Comparison of ENCODE assay signal across 17 cellular contexts in genomic region chr5:17230808-17231525, GRCh38.
"Had no signal": no experiment of that assay in that cellular context is flagged by ENCODE, and none has a peak within 500 bp of the region (broad histone marks: within the 10 kb centered on the region; RNA-seq: fewer than 3 reads in every experiment).

No MANE protein-coding gene starts in this region.

- H3K27me3 ChIP-seq: brain microvascular endothelial cell, sigmoid colon, testis had no signal

- H3K9me3 ChIP-seq: mucosa of descending colon, sigmoid colon, testis had no signal

- H3K4me1 ChIP-seq: sigmoid colon, testis had no signal

- H3K27ac ChIP-seq: brain microvascular endothelial cell, sigmoid colon, testis had no signal

- H3K4me3 ChIP-seq: lung, mucosa of descending colon, sigmoid colon, testis had no signal

- DNase-seq: activated CD4-positive, alpha-beta T cell treated with anti-CD3 and anti-CD28 coated beads, Interleukin-2, amount 50 U/mL, for 4 hours; activated effector memory CD4-positive, alpha-beta T cell treated with Interleukin-2 at 50 U/mL for 16 hours; activated T-cell treated with anti-CD3 and anti-CD28 coated beads, Interleukin-2, amount 50 U/mL, for 24 hours; amygdala; brain microvascular endothelial cell; immature natural killer cell; left cardiac atrium; mucosa of descending colon; natural killer cell; sigmoid colon; stimulated activated naive CD8-positive, alpha-beta T cell treated with anti-CD3 and anti-CD28 coated beads, Interleukin-15, Interleukin-2, amounts not matched to agents 100 U/mL and 50 U/mL, for 24 hours; T-helper 17 cell; testis had no signal

- H3K36me3 ChIP-seq: sigmoid colon had no signal

- ATAC-seq: activated CD4-positive, CD25-positive, alpha-beta regulatory T cell treated with anti-CD3 and anti-CD28 coated beads, Interleukin-2, amount 50 U/mL, for 24 hours; activated naive CD4-positive, alpha-beta T cell treated with anti-CD3 and anti-CD28 coated beads, Interleukin-2, amount 50 U/mL, for 72 hours; esophagus mucosa; left cardiac atrium; mucosa of descending colon; natural killer cell; stimulated activated naive CD8-positive, alpha-beta T cell treated with anti-CD3 and anti-CD28 coated beads, Interleukin-15, Interleukin-2, amounts not matched to agents 100 U/mL and 50 U/mL, for 24 hours; T-helper 17 cell had no signal
